Comparison of ENCODE assay signal across 8 cellular contexts in the genomic region with DNA sequence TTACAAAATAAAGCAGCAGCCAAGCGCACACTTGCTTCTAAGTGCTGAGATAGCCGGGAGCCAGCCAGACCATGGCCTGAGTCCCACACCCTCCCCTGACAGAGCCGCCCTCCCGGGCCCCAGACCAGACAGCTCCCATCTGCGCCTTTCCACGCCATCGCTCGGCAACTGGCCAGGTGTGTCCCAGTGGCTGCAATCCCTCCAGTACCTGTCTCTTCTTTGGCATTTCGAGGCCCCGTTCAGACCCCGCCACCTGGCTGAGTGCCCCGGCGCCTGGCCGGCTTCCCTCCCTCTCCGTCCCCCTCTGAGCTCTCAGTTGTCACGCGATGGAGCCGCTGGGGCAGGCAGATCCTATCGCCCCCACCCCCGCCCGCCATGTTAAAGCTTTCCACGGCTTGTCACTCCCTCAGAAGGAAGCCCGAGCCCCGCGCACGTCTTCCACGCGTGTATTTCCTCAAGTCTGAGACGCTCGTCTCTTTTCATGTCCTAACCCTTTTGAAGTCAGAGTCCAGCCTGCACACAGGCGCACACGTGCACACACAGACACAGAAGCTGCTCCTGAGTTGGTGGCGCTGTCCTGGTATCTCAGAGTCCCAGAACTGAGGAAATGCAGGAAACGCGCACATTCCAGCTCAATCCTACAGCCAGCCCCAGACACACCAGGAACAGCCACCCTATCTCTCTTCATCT. TPM values are rescaled to one million over a fixed set of nuclear protein-coding genes. Genes with fewer than 3 reads are reported as not detected.
DNase-seq lines count a peak whose midpoint lies in the region; ATAC-seq, FAIRE-seq and TF ChIP-seq lines count a peak whose summit lies in the region.

No MANE protein-coding gene starts in this region.

- H3K27me3 ChIP-seq in breast epithelium (no peaks in the 10 kb centered on the region), keratinocyte (ENCODE audit: control insufficient read depth, extremely low read depth, insufficient read depth, low read length) (no peaks in the 10 kb centered on the region)

- peak overlapping the region; percentile 28 for H3K9ac ChIP-seq in keratinocyte (ENCODE audit: control insufficient read depth, extremely low read depth, insufficient read depth, low read length)

- H3K4me2 ChIP-seq in keratinocyte (ENCODE audit: control insufficient read depth, extremely low read depth, insufficient read depth, low read depth, low read length) = peak overlapping the region; percentile 41

- H3K4me1 ChIP-seq in breast epithelium (peaks cover 20 to 38% of the 10 kb centered on the region in 2 donors), keratinocyte (ENCODE audit: control insufficient read depth, extremely low read depth, insufficient read depth, low read length) (peaks cover 32% of the 10 kb centered on the region)

- intact Hi-C loops in breast epithelium (cut with DNase I; ENCODE audit: low total_unique reads) = no loop called here

- H3K27ac ChIP-seq in breast epithelium (peak overlapping the region; percentile 82 to 83), keratinocyte (ENCODE audit: control insufficient read depth, insufficient read depth, low read length) (no peak overlapping the region), skin epidermis (peak overlapping the region in 18 of 21 experiments; percentile 3 to 94 (median 80))

- H3K36me3 ChIP-seq in breast epithelium (no peaks in the 10 kb centered on the region), keratinocyte (ENCODE audit: control insufficient read depth in 2 of 2, extremely low read depth in 1 of 2, insufficient read depth in 2 of 2, low read length in 2 of 2) (peaks cover 1 to 11% of the 10 kb centered on the region in 2 experiments)

- ATAC-seq in GM21576 (IDR thresholded peaks at IDR 0.05; ENCODE audit: unreplicated experiment) = no peak
- ATAC-seq in GM19455 (IDR thresholded peaks at IDR 0.05; ENCODE audit: unreplicated experiment) = no peak

- TF ChIP-seq POLR2A in breast epithelium (IDR thresholded peaks at IDR 0.05) = no peak

- peaks cover 86% of the 10 kb centered on the region for H3K79me2 ChIP-seq in keratinocyte (ENCODE audit: control insufficient read depth, insufficient read depth, low read length)

- in situ Hi-C loops in ACHN (cut with HindIII; ENCODE audit: low pct_ligation_motif_present, low pct_unique_long_range_greater_than_20kb, low sequenced_read_pairs) = no loop called here

- DNase-seq in breast epithelium (ENCODE audit: low spot score in 2 of 2) (peak; percentile 46 to 75), keratinocyte (ENCODE audit: low read depth, low spot score) (no peak), GM10266 (ENCODE audit: extremely low spot score) (no peak), ACHN (no peak)

- dilution Hi-C loops in keratinocyte (cut with MboI; ENCODE audit: extremely low pct_ligation_motif_present, low sequenced_read_pairs) = no loop called here

- H4K20me1 ChIP-seq in keratinocyte (ENCODE audit: control insufficient read depth, extremely low read depth, insufficient read depth, low read length) = peaks cover 44% of the 10 kb centered on the region

- H3K9me1 ChIP-seq in keratinocyte (ENCODE audit: control insufficient read depth, extremely low read depth, insufficient read depth, low read length) = no peaks in the 10 kb centered on the region

- no peaks in the 10 kb centered on the region for H3K9me3 ChIP-seq in breast epithelium
- no peaks in the 10 kb centered on the region for H3K9me3 ChIP-seq in keratinocyte (ENCODE audit: control insufficient read depth, low read depth, low read length)

- no peak overlapping the region for H2AFZ ChIP-seq in keratinocyte (ENCODE audit: control insufficient read depth, low read length)

- peak; percentile 51 for FAIRE-seq in keratinocyte (lab: Jason Lieb, UNC)

- TF ChIP-seq CTCF in LNCAP (IDR thresholded peaks at IDR 0.05) = peak; percentile 31; the same call in 1 of the 2 replicates
- TF ChIP-seq CTCF in breast epithelium (IDR thresholded peaks at IDR 0.05) = no peak
- peak in 1 of 3 experiments; percentile 35 for TF ChIP-seq CTCF in keratinocyte (optimal IDR thresholded peaks at IDR 0.05 in 1 of 3, IDR thresholded peaks at IDR 0.05 in 1 of 3, conservative IDR thresholded peaks at IDR 0.05 in 1 of 3; ENCODE audit: extremely low read depth in 1 of 3, insufficient read depth in 2 of 3, low read length in 3 of 3)
- TF ChIP-seq CTCF in GM10266 (IDR thresholded peaks at IDR 0.05; ENCODE audit: control insufficient read depth, insufficient read depth, low read depth, missing control alignments) = no peak

- H3K4me3 ChIP-seq in breast epithelium (peak overlapping the region; percentile 32 to 62 (median 40)), keratinocyte (ENCODE audit: control insufficient read depth in 2 of 3, extremely low read depth in 1 of 3, insufficient read depth in 2 of 3, low read depth in 1 of 3, low read length in 3 of 3) (no peak overlapping the region), skin epidermis (no peak overlapping the region)

RNA-seq across cellular contexts. Expression of a gene that starts 7.9 kb away (rescaled TPM):
- 10 to 100 TPM; 13.6 to 16.4 (median 13.8) TPM for total RNA-seq in breast epithelium
- 8.2 to 13.8 TPM (median 8.3 TPM) in 3 replicates for polyA plus RNA-seq in keratinocyte
- polyA plus RNA-seq in keratinocyte (2011; ENCODE audit: low read depth) = 4.5 TPM
- 8.5 and 16.1 TPM in 2 replicates for polyA plus RNA-seq in keratinocyte (2011; cell fraction: cytosol; rRNA removed)
- polyA plus RNA-seq in keratinocyte (2011; cell fraction: nucleus; rRNA removed) = 13.8 and 20.5 TPM in 2 replicates
- polyA plus RNA-seq in keratinocyte (2012; ENCODE audit: low replicate concordance) = 12.8 and 24.9 TPM in 2 replicates
- polyA minus RNA-seq in keratinocyte = 9.5 to 34.4 TPM (median 12.5 TPM) in 3 replicates
- polyA minus RNA-seq in keratinocyte (2011; cell fraction: cytosol; rRNA and poly(A)+ RNA removed) = 55.6 TPM
- 10.5 and 11.4 TPM in 2 replicates for polyA minus RNA-seq in keratinocyte (2011; cell fraction: nucleus; rRNA and poly(A)+ RNA removed)

Comparison
In these comparisons a context has a peak if more than half of its experiments do, and no peak if none do; other contexts are left out.
1. DNase-seq: peak in breast epithelium (2 of 2); none in keratinocyte (single experiment), GM10266 (single experiment) and ACHN (single experiment).
2. H3K4me3 ChIP-seq: peak in breast epithelium (3 of 3); none in keratinocyte (0 of 3) and skin epidermis (0 of 7).